In the genomic region with DNA sequence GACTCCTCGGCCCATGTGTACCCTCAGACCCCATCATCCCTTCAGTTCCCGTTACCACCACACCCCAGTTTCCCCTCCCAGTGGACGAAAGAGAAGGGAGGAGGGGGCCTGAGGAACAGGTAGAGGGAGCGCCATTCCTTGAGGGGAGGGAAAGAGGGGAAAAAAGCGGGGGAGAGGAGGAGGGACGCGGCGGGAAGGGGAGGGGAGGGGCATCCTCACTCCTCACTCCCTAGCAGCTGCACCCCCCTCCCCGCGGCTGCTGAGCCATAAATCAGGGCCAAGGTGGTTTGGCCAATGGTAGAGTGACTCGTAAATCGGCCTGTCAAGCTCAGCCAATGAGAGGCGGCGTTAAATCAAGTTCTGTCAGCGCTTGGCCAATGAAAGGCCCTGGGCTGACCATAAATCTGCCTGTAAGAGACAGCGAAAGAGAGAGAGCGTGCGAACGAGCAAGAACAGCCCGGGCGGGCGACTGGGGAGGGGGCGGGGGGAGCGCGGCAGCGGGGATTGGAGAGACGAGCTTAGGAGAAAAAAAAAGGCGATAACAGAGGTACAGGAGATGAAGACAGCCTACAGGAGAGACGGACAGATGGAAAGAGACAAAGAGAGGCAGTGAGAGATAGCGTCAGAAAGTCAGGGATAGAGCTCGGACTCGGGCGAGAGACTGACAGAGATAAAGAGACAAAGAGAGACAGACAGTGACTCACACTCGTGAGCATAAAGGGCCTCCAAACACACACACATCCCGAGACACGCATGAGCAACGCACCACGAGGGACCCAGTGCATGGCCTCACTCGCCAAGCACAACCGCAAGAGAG, we compare ENCODE assay signal across 1 cellular context.
TF ChIP-seq lines count a peak whose summit lies in the region.

No MANE protein-coding gene starts in this region.

TF ChIP-seq in K562, 482 proteins besides CTCF, POLR2A, EP300 and RAD21 (continued from another document and continues in another):
- TF ChIP-seq, protein P1, sequence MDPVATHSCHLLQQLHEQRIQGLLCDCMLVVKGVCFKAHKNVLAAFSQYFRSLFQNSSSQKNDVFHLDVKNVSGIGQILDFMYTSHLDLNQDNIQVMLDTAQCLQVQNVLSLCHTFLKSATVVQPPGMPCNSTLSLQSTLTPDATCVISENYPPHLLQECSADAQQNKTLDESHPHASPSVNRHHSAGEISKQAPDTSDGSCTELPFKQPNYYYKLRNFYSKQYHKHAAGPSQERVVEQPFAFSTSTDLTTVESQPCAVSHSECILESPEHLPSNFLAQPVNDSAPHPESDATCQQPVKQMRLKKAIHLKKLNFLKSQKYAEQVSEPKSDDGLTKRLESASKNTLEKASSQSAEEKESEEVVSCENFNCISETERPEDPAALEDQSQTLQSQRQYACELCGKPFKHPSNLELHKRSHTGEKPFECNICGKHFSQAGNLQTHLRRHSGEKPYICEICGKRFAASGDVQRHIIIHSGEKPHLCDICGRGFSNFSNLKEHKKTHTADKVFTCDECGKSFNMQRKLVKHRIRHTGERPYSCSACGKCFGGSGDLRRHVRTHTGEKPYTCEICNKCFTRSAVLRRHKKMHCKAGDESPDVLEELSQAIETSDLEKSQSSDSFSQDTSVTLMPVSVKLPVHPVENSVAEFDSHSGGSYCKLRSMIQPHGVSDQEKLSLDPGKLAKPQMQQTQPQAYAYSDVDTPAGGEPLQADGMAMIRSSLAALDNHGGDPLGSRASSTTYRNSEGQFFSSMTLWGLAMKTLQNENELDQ (CRISPR knock-in tag; IDR thresholded peaks at IDR 0.05; ENCODE audit: borderline replicate concordance): no peak
- TF ChIP-seq FOXA3 (CRISPR knock-in tag; conservative IDR thresholded peaks at IDR 0.05 in 1 of 2, IDR thresholded peaks at IDR 0.05 in 1 of 2) (no peak), CBX3 (IDR thresholded peaks at IDR 0.05; ENCODE audit: borderline replicate concordance in 1 of 2, low read length in 2 of 2) (no peak), ZFP36 (IDR thresholded peaks at IDR 0.05; ENCODE audit: low read depth, low read length, partially characterized antibody) (peak; percentile 82), RBM39 (optimal IDR thresholded peaks at IDR 0.05; ENCODE audit: low read depth, low read length) (no peak), MCM2 (IDR thresholded peaks at IDR 0.05; ENCODE audit: low read depth) (no peak), CHCHD3 (CRISPR knock-in tag; IDR thresholded peaks at IDR 0.05) (no peak), HDGF (IDR thresholded peaks at IDR 0.05) (no peak), HNRNPUL1 (IDR thresholded peaks at IDR 0.05; ENCODE audit: low read length) (no peak), RFX7 (CRISPR knock-in tag; IDR thresholded peaks at IDR 0.05) (no peak), SMC3 (conservative IDR thresholded peaks at IDR 0.05; ENCODE audit: insufficient read depth, low read depth, low read length) (no peak), ESRRB (CRISPR knock-in tag; IDR thresholded peaks at IDR 0.05; ENCODE audit: borderline replicate concordance) (no peak), ZNF316 (IDR thresholded peaks at IDR 0.05) (no peak), ZNF766 (CRISPR knock-in tag; conservative IDR thresholded peaks at IDR 0.05) (peak; percentile 68), TEAD1 (CRISPR knock-in tag; IDR thresholded peaks at IDR 0.05) (peak in 1 of 2 experiments; percentile 52; a peak in 1 of 4 replicates), CBX2 (IDR thresholded peaks at IDR 0.05; ENCODE audit: insufficient read depth, low read length, poor library complexity, severe bottlenecking) (no peak), ZNF76 (CRISPR knock-in tag; IDR thresholded peaks at IDR 0.05; ENCODE audit: borderline replicate concordance) (no peak), SIN3A (IDR thresholded peaks at IDR 0.05; ENCODE audit: borderline replicate concordance in 2 of 2, control insufficient read depth in 1 of 2, low read depth in 2 of 2, low read length in 2 of 2) (peak in 1 of 2 experiments; percentile 38; a peak in 1 of 4 replicates), TBP (optimal IDR thresholded peaks at IDR 0.05; ENCODE audit: low read depth, low read length) (peak; percentile 67), ZNF830 (CRISPR knock-in tag; IDR thresholded peaks at IDR 0.05) (no peak), ERF (CRISPR knock-in tag; IDR thresholded peaks at IDR 0.05) (peak; percentile 40; the same call in 1 of the 2 replicates), KAT7 (CRISPR knock-in tag; IDR thresholded peaks at IDR 0.05; ENCODE audit: borderline replicate concordance) (peak; percentile 74; the same call in 1 of the 2 replicates), FOXJ2 (tag; IDR thresholded peaks at IDR 0.05) (peak; percentile 54; the same call in 1 of the 2 replicates), ZBTB7A (IDR thresholded peaks at IDR 0.05; ENCODE audit: borderline replicate concordance, control insufficient read depth, low read depth, low read length) (peak; percentile 80; the same call in 1 of the 2 replicates), ZNF57 (CRISPR knock-in tag; IDR thresholded peaks at IDR 0.05) (no peak), SREBF1 (IDR thresholded peaks at IDR 0.05; ENCODE audit: borderline replicate concordance, low read depth, low read length) (no peak)
- TF ChIP-seq, protein P2, sequence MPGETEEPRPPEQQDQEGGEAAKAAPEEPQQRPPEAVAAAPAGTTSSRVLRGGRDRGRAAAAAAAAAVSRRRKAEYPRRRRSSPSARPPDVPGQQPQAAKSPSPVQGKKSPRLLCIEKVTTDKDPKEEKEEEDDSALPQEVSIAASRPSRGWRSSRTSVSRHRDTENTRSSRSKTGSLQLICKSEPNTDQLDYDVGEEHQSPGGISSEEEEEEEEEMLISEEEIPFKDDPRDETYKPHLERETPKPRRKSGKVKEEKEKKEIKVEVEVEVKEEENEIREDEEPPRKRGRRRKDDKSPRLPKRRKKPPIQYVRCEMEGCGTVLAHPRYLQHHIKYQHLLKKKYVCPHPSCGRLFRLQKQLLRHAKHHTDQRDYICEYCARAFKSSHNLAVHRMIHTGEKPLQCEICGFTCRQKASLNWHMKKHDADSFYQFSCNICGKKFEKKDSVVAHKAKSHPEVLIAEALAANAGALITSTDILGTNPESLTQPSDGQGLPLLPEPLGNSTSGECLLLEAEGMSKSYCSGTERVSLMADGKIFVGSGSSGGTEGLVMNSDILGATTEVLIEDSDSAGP (CRISPR knock-in tag; IDR thresholded peaks at IDR 0.05): no peak
- TF ChIP-seq, protein P3, sequence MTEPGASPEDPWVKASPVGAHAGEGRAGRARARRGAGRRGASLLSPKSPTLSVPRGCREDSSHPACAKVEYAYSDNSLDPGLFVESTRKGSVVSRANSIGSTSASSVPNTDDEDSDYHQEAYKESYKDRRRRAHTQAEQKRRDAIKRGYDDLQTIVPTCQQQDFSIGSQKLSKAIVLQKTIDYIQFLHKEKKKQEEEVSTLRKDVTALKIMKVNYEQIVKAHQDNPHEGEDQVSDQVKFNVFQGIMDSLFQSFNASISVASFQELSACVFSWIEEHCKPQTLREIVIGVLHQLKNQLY (CRISPR knock-in tag; conservative IDR thresholded peaks at IDR 0.05): 0 out of 4 replicates have a peak, but pooled peaks of 1 of the 2 experiments have one; percentile 40
- TF ChIP-seq, protein P4, sequence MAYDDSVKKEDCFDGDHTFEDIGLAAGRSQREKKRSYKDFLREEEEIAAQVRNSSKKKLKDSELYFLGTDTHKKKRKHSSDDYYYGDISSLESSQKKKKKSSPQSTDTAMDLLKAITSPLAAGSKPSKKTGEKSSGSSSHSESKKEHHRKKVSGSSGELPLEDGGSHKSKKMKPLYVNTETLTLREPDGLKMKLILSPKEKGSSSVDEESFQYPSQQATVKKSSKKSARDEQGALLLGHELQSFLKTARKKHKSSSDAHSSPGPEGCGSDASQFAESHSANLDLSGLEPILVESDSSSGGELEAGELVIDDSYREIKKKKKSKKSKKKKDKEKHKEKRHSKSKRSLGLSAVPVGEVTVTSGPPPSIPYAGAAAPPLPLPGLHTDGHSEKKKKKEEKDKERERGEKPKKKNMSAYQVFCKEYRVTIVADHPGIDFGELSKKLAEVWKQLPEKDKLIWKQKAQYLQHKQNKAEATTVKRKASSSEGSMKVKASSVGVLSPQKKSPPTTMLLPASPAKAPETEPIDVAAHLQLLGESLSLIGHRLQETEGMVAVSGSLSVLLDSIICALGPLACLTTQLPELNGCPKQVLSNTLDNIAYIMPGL (CRISPR knock-in tag; IDR thresholded peaks at IDR 0.05): no peak
- TF ChIP-seq, protein P5, sequence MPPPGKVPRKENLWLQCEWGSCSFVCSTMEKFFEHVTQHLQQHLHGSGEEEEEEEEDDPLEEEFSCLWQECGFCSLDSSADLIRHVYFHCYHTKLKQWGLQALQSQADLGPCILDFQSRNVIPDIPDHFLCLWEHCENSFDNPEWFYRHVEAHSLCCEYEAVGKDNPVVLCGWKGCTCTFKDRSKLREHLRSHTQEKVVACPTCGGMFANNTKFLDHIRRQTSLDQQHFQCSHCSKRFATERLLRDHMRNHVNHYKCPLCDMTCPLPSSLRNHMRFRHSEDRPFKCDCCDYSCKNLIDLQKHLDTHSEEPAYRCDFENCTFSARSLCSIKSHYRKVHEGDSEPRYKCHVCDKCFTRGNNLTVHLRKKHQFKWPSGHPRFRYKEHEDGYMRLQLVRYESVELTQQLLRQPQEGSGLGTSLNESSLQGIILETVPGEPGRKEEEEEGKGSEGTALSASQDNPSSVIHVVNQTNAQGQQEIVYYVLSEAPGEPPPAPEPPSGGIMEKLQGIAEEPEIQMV (tag; conservative IDR thresholded peaks at IDR 0.05; ENCODE audit: low read depth): no peak
- TF ChIP-seq, protein P6, sequence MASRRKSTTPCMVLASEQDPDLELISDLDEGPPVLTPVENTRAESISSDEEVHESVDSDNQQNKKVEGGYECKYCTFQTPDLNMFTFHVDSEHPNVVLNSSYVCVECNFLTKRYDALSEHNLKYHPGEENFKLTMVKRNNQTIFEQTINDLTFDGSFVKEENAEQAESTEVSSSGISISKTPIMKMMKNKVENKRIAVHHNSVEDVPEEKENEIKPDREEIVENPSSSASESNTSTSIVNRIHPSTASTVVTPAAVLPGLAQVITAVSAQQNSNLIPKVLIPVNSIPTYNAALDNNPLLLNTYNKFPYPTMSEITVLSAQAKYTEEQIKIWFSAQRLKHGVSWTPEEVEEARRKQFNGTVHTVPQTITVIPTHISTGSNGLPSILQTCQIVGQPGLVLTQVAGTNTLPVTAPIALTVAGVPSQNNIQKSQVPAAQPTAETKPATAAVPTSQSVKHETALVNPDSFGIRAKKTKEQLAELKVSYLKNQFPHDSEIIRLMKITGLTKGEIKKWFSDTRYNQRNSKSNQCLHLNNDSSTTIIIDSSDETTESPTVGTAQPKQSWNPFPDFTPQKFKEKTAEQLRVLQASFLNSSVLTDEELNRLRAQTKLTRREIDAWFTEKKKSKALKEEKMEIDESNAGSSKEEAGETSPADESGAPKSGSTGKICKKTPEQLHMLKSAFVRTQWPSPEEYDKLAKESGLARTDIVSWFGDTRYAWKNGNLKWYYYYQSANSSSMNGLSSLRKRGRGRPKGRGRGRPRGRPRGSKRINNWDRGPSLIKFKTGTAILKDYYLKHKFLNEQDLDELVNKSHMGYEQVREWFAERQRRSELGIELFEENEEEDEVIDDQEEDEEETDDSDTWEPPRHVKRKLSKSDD (conservative IDR thresholded peaks at IDR 0.05; ENCODE audit: low read length): no peak; the same call in 1 of the 2 replicates
- TF ChIP-seq, protein P7, sequence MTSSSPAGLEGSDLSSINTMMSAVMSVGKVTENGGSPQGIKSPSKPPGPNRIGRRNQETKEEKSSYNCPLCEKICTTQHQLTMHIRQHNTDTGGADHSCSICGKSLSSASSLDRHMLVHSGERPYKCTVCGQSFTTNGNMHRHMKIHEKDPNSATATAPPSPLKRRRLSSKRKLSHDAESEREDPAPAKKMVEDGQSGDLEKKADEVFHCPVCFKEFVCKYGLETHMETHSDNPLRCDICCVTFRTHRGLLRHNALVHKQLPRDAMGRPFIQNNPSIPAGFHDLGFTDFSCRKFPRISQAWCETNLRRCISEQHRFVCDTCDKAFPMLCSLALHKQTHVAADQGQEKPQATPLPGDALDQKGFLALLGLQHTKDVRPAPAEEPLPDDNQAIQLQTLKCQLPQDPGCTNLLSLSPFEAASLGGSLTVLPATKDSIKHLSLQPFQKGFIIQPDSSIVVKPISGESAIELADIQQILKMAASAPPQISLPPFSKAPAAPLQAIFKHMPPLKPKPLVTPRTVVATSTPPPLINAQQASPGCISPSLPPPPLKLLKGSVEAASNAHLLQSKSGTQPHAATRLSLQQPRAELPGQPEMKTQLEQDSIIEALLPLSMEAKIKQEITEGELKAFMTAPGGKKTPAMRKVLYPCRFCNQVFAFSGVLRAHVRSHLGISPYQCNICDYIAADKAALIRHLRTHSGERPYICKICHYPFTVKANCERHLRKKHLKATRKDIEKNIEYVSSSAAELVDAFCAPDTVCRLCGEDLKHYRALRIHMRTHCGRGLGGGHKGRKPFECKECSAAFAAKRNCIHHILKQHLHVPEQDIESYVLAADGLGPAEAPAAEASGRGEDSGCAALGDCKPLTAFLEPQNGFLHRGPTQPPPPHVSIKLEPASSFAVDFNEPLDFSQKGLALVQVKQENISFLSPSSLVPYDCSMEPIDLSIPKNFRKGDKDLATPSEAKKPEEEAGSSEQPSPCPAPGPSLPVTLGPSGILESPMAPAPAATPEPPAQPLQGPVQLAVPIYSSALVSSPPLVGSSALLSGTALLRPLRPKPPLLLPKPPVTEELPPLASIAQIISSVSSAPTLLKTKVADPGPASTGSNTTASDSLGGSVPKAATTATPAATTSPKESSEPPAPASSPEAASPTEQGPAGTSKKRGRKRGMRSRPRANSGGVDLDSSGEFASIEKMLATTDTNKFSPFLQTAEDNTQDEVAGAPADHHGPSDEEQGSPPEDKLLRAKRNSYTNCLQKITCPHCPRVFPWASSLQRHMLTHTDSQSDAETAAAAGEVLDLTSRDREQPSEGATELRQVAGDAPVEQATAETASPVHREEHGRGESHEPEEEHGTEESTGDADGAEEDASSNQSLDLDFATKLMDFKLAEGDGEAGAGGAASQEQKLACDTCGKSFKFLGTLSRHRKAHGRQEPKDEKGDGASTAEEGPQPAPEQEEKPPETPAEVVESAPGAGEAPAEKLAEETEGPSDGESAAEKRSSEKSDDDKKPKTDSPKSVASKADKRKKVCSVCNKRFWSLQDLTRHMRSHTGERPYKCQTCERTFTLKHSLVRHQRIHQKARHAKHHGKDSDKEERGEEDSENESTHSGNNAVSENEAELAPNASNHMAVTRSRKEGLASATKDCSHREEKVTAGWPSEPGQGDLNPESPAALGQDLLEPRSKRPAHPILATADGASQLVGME (CRISPR knock-in tag; IDR thresholded peaks at IDR 0.05): 0 out of 2 replicates have a peak, but pooled peaks have one; percentile 74
- TF ChIP-seq, protein P8, sequence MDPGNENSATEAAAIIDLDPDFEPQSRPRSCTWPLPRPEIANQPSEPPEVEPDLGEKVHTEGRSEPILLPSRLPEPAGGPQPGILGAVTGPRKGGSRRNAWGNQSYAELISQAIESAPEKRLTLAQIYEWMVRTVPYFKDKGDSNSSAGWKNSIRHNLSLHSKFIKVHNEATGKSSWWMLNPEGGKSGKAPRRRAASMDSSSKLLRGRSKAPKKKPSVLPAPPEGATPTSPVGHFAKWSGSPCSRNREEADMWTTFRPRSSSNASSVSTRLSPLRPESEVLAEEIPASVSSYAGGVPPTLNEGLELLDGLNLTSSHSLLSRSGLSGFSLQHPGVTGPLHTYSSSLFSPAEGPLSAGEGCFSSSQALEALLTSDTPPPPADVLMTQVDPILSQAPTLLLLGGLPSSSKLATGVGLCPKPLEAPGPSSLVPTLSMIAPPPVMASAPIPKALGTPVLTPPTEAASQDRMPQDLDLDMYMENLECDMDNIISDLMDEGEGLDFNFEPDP (CRISPR knock-in tag; IDR thresholded peaks at IDR 0.05): no peak
